ENCODE assay signal across 8 cellular contexts in the genomic region with DNA sequence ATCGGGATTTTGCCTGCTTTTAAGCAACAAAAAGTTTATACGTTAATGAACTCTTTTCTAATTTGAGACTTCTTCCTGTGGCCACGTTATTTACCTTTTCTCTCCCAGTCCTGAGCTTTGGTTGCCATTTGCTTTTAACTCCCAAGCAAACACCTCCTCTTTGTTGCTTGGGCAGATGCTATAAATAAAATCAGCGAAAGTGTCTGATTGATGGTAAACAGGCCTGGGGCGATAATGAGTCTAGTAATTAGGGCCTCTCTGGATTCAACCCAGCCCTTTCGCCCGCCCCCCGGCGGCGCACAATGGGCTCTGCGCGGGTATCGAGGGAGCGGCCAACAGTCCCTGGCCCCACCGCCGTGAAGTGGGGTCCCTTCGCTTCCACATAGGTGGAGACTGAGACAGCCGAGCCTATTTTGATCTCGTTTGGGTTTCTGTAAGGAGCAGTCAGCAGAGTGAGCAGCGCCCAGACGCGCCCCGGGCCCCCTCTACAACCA. TPM values are rescaled to one million over a fixed set of nuclear protein-coding genes. Genes with fewer than 3 reads are reported as not detected.
DNase-seq lines count a peak whose midpoint lies in the region; ATAC-seq and TF ChIP-seq lines count a peak whose summit lies in the region.

No MANE protein-coding gene starts in this region.

- no peak for DNase-seq in CD4-positive, alpha-beta memory T cell
- DNase-seq in HuH-7.5 (ENCODE audit: low spot score) (peak; percentile 6), T1000 (lab: John Stamatoyannopoulos, UW) (peak; percentile 12), cardiac muscle cell (ENCODE audit: low read depth in 1 of 2, low spot score in 1 of 2) (peak; percentile 3 to 65), skeletal muscle cell (ENCODE audit: low read depth) (no peak), NCI-H2196 (lab: John Stamatoyannopoulos, UW; ENCODE audit: unreplicated experiment) (no peak), DMS114 treated with DMSO at 0.1 percent for 48 hours (lab: John Stamatoyannopoulos, UW; ENCODE audit: unreplicated experiment) (no peak)

- H3K9me3 ChIP-seq in CD4-positive, alpha-beta memory T cell (ENCODE audit: control insufficient read depth in 1 of 2, low read length in 2 of 2): no peaks in the 10 kb centered on the region
- no peaks in the 10 kb centered on the region for H3K9me3 ChIP-seq in cardiac muscle cell (ENCODE audit: low read depth)

- peaks cover 4 to 13% (median 6%) of the 10 kb centered on the region in 4 donors for H3K4me1 Mint-ChIP-seq in CD4-positive, alpha-beta memory T cell

- no peaks in the 10 kb centered on the region for H3K36me3 ChIP-seq in CD4-positive, alpha-beta memory T cell (ENCODE audit: insufficient read depth, low read length)
- no peaks in the 10 kb centered on the region for H3K36me3 ChIP-seq in cardiac muscle cell

- no peak overlapping the region for H3K4me3 ChIP-seq in CD4-positive, alpha-beta memory T cell (ENCODE audit: low read length in 2 of 2)
- peak overlapping the region; percentile 61 for H3K4me3 ChIP-seq in cardiac muscle cell
- peak overlapping the region; percentile 67 for H3K4me3 ChIP-seq in skeletal muscle cell (ENCODE audit: low read depth, low read length)

- H3K9me3 Mint-ChIP-seq in CD4-positive, alpha-beta memory T cell: no peaks in the 10 kb centered on the region

- H3K36me3 Mint-ChIP-seq in CD4-positive, alpha-beta memory T cell: no peaks in the 10 kb centered on the region

- H3K4me3 Mint-ChIP-seq in CD4-positive, alpha-beta memory T cell: peak overlapping the region; percentile 26 to 76 (median 54)

- POLR2A ChIA-PET in CD4-positive, alpha-beta memory T cell (lab: Charles Lee; ENCODE audit: partially characterized antibody): no interaction called here

- no peak for TF ChIP-seq CTCF in cardiac muscle cell (IDR thresholded peaks at IDR 0.05; ENCODE audit: low read depth, low read length)

- intact Hi-C loops in CD4-positive, alpha-beta memory T cell (cut with micrococcal nuclease): no loop called here

- no peaks in the 10 kb centered on the region for H3K4me1 ChIP-seq in CD4-positive, alpha-beta memory T cell (ENCODE audit: insufficient read depth, low read length)
- no peaks in the 10 kb centered on the region for H3K4me1 ChIP-seq in cardiac muscle cell (ENCODE audit: low read depth)

- peaks cover 43 to 45% of the 10 kb centered on the region in 2 donors for H3K27me3 Mint-ChIP-seq in CD4-positive, alpha-beta memory T cell

- peak; percentile 15 for ATAC-seq in GM19467 (IDR thresholded peaks at IDR 0.05; ENCODE audit: unreplicated experiment)

- H3K27me3 ChIP-seq in CD4-positive, alpha-beta memory T cell (ENCODE audit: insufficient read depth, low read length): peaks cover 8% of the 10 kb centered on the region
- no peaks in the 10 kb centered on the region for H3K27me3 ChIP-seq in cardiac muscle cell

- H3K27ac ChIP-seq in CD4-positive, alpha-beta memory T cell (ENCODE audit: low read depth, low read length): no peak overlapping the region
- peak overlapping the region; percentile 52 for H3K27ac ChIP-seq in cardiac muscle cell

- no peak overlapping the region for H3K27ac Mint-ChIP-seq in CD4-positive, alpha-beta memory T cell

- CTCF ChIA-PET in CD4-positive, alpha-beta memory T cell (lab: Charles Lee; ENCODE audit: partially characterized antibody): interaction anchor here (1.1 kb wide), 1 partner anchor 54 kb away, joined by 3 read pairs; no protein-coding TSS in a partner anchor

RNA-seq across cellular contexts. Expression of gene CLGN, which starts 0.8 kb away (rescaled TPM):
- not detected for total RNA-seq in CD4-positive, alpha-beta memory T cell
- polyA plus RNA-seq in CD4-positive, alpha-beta memory T cell: not detected
- 9.1 and 15.1 TPM in 2 replicates for total RNA-seq in cardiac muscle cell
- 18.0 and 34.4 TPM in 2 replicates for polyA plus RNA-seq in cardiac muscle cell

RNA-seq across cellular contexts. Expression of gene SCOC, which starts 53.2 kb away (rescaled TPM):
- total RNA-seq in CD4-positive, alpha-beta memory T cell: 10 to 100 TPM; 21.8 to 22.8 TPM
- polyA plus RNA-seq in CD4-positive, alpha-beta memory T cell: 10 to 100 TPM; 31.1 to 63.7 TPM
- total RNA-seq in cardiac muscle cell: 37.0 and 45.1 TPM in 2 replicates
- polyA plus RNA-seq in cardiac muscle cell: 134 and 141 TPM in 2 replicates

Comparison
In these comparisons a context has a peak if more than half of its experiments do, and no peak if none do; other contexts are left out.
1. DNase-seq: peak in HuH-7.5 (single experiment), T1000 (single experiment) and cardiac muscle cell (2 of 2); none in CD4-positive, alpha-beta memory T cell (0 of 5), skeletal muscle cell (single experiment), NCI-H2196 (single experiment) and DMS114 treated with DMSO at 0.1 percent for 48 hours (single experiment).
2. H3K4me3 ChIP-seq: peak in cardiac muscle cell (single experiment) and skeletal muscle cell (single experiment); none in CD4-positive, alpha-beta memory T cell (0 of 2).
3. RNA of gene CLGN, which starts 0.8 kb away (total RNA-seq): 9.1 to 15.1 TPM in cardiac muscle cell; not detected in CD4-positive, alpha-beta memory T cell; every median in the first group is over 10 times any median in the second.